Comparison of ENCODE assay signal across 8 cellular contexts in the genomic region with DNA sequence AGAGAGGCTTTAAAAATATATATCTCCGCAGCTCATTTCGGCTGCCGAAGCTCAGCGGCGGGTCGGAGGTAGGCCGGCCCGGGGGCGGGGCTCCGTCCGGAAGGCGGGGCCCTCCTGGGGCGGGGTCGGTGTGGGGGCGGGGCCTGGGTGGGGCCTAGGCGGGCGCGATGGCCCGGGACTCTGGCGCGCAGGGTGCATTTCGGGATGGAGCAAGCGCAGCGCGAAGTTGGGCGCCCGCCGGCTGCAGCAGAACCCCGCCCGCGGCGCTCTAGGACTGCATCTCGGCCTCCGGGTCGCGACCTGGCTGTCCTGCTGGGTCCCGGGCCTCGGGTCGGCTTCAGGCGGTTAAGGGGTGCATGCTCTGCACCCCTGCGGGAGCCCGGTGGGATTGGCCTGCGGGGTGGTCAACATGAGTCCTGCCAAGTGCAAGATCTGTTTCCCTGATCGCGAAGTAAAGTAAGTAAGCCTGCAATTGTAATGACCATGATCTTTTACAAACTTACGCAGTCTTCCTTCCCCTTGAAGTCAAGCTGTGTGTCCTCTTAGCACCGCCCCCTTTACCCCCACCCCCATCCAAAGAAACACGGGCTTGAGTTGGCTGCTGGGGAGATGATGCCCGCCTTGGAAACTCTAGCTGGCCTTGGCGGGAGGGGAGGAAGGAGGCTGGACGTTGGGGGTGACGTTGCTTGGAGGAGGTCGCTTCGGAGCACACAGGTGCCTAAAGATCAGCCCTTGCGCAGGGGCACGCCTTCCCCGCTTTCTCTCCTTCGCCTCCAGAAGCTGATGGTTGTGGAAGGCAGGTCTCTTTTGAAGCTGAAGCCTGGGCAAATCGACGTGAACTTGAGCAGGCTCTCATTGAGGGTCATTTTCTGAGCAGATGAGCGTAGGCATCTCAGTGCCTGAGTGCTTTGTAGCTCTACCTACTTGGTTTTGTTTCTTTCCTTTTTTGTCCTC. TPM values are rescaled to one million over a fixed set of nuclear protein-coding genes. Genes with fewer than 3 reads are reported as not detected.
DNase-seq lines count a peak whose midpoint lies in the region; TF ChIP-seq lines count a peak whose summit lies in the region.

No MANE protein-coding gene starts in this region.

- in situ Hi-C loops in G401 (cut with HindIII; ENCODE audit: low sequenced_read_pairs), result no loop called here
- in situ Hi-C loops in astrocyte of the cerebellum (cut with HindIII; ENCODE audit: low sequenced_read_pairs), result no loop called here

- H3K4me3 ChIP-seq in HFF-Myc (replicated peaks; ENCODE audit: low read depth, low read length) (peak overlapping the region; percentile 49), astrocyte of the cerebellum (ENCODE audit: low read depth, low read length) (peak overlapping the region; percentile 52), vagina (peak overlapping the region; percentile 69 to 80)

- DNase-seq in G401 (ENCODE audit: low spot score) (peak; percentile 86), HFF-Myc (ENCODE audit: extremely low read depth, low read depth) (no peak), NCI-H1436 (lab: John Stamatoyannopoulos, UW) (peak; percentile 62), T1000 (lab: John Stamatoyannopoulos, UW) (peak; percentile 69), astrocyte of the cerebellum (ENCODE audit: low read depth) (peak; percentile 13), hypothalamus (lab: John Stamatoyannopoulos, UW) (peak; percentile 30 to 90 (median 71)), renal cortical epithelial cell (ENCODE audit: low read depth) (peak; percentile 41), vagina (ENCODE audit: extremely low spot score in 2 of 2) (no peak)

- TF ChIP-seq CTCF in HFF-Myc (IDR thresholded peaks at IDR 0.05; ENCODE audit: low read depth, low read length, missing control alignments) (no peak), astrocyte of the cerebellum (IDR thresholded peaks at IDR 0.05; ENCODE audit: low read depth, low read length, missing control alignments) (no peak), vagina (IDR thresholded peaks at IDR 0.05) (no peak)

- H3K36me3 ChIP-seq in vagina, result no peaks in the 10 kb centered on the region

- no peaks in the 10 kb centered on the region for H3K27me3 ChIP-seq in vagina

- TF ChIP-seq POLR2A in vagina (IDR thresholded peaks at IDR 0.05), result peak in 1 of 2 donors; percentile 41

- peak overlapping the region; percentile 91 for H3K27ac ChIP-seq in vagina

- H3K4me1 ChIP-seq in vagina, result peaks cover 55% of the 10 kb centered on the region

- intact Hi-C loops in vagina (cut with DNase I), result loop anchor here (5.0 kb wide), 1 partner anchor 42 kb away; no protein-coding TSS in a partner anchor

- no peaks in the 10 kb centered on the region for H3K9me3 ChIP-seq in vagina

RNA-seq across cellular contexts. Expression of a gene that starts 38.4 kb away (rescaled TPM):
- total RNA-seq in G401 (2014; rRNA removed; shearing (Covaris generic)), result 1.7 and 2.6 TPM in 2 replicates
- total RNA-seq in renal cortical epithelial cell (1.9 and 8.9 TPM in 2 replicates), vagina (130 TPM)

RNA-seq across cellular contexts. Expression of a gene that starts 57.4 kb away (rescaled TPM):
- total RNA-seq in G401 (2014; rRNA removed; shearing (Covaris generic)), result 73.7 and 94.8 TPM in 2 replicates
- total RNA-seq in renal cortical epithelial cell (21.5 and 27.1 TPM in 2 replicates), vagina (29.2 TPM)

Comparison
In these comparisons a context has a peak if more than half of its experiments do, and no peak if none do; other contexts are left out.
1. DNase-seq: peak in G401 (single experiment), NCI-H1436 (single experiment), T1000 (single experiment), astrocyte of the cerebellum (single experiment), hypothalamus (51 of 51) and renal cortical epithelial cell (single experiment); none in HFF-Myc (single experiment) and vagina (0 of 2).
2. RNA of a gene that starts 38.4 kb away (total RNA-seq): 130 TPM in vagina (single experiment); 1.9 to 8.9 TPM in renal cortical epithelial cell and 1.7 to 2.6 TPM in G401; every median in the first group is over 10 times any median in the second.
3. Peak in every context shown above with its lines, with median percentiles within 50 percentile points of each other: H3K4me3 ChIP-seq.